Comparison of ENCODE assay signal across 15 cellular contexts in the genomic region with DNA sequence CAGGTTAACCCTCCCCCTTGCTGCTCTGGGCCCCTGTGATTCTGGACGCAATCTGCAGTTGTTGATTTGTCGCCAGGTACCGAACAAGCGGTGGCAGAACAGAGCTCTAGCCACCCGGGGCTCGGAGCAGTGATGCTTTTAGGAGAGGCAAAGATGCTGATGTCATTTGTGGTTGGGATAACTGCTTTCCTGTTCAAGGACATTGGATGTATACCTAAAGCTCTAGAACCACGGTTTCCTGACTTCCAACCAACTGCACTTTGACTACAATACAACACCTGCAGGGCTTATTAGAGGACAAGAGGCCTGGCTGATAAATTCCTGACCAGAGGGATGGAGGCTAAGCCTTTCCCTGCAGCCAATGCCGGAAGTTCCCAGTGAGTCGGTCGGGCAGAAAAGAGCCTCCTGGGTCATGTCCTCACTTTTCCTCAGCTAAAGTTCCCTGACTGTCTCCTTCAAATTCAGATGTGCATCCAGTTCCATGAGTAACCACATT. TPM values are rescaled to one million over a fixed set of nuclear protein-coding genes. Genes with fewer than 3 reads are reported as not detected.
A peak's percentile ranks its signal among the peaks of the same experiment; 100 is the strongest.
DNase-seq lines count a peak whose midpoint lies in the region; TF ChIP-seq lines count a peak whose summit lies in the region.
"Had no signal": no experiment of that assay in that cellular context is flagged by ENCODE, and none has a peak within 500 bp of the region (broad histone marks: within the 10 kb centered on the region; RNA-seq: fewer than 3 reads in every experiment).

No MANE protein-coding gene starts in this region.

- H3K27me3 ChIP-seq in iPS-15b (ENCODE audit: control insufficient read depth, insufficient read depth, low read length) (peaks cover 11% of the 10 kb centered on the region), tibial artery (no peaks in the 10 kb centered on the region)
- H3K27me3 ChIP-seq: ovary had no signal

- CTCF ChIA-PET in Calu3 (lab: Charles Lee) = no interaction called here

- no peaks in the 10 kb centered on the region for H3K4me1 Mint-ChIP-seq in Calu3 (ENCODE audit: low read depth, unreplicated experiment)

- no peak overlapping the region for H3K27ac Mint-ChIP-seq in Calu3 (ENCODE audit: unreplicated experiment)
- H3K27ac Mint-ChIP-seq: activated CD8-positive, alpha-beta memory T cell treated with anti-CD3 and anti-CD28 coated beads, Interleukin-2, amount 10 ng/mL, durations not matched to agents 7 days and 5 days; activated naive CD4-positive, alpha-beta T cell treated with anti-CD3 and anti-CD28 coated beads, Interleukin-2, amount 50 U/mL, for 72 hours had no signal

- DNase-seq in NCI-H510A treated with DMSO at 0.1 percent for 48 hours (lab: John Stamatoyannopoulos, UW) = peak; percentile 73
- DNase-seq in NCI-H510A (lab: John Stamatoyannopoulos, UW) = no peak
- DNase-seq in SHP77 treated with DMSO at 0.1 percent for 48 hours (lab: John Stamatoyannopoulos, UW) = peak; percentile 22
- DNase-seq in tibial artery = no peak
- no peak for DNase-seq in HPDE6-E6E7 (ENCODE audit: extremely low spot score)
- no peak for DNase-seq in Calu3
- no peak for DNase-seq in MV-4-11 (lab: John Stamatoyannopoulos, UW)
- DNase-seq: activated CD8-positive, alpha-beta memory T cell treated with anti-CD3 and anti-CD28 coated beads, Interleukin-2, amount 10 ng/mL, durations not matched to agents 7 days and 5 days; cerebellar nuclear complex; NCI-H1105 treated with DMSO at 0.1 percent for 48 hours; ovary; upper lobe of right lung had no signal

- no peak overlapping the region for H3K4me3 Mint-ChIP-seq in Calu3 (ENCODE audit: low read depth, unreplicated experiment)
- H3K4me3 Mint-ChIP-seq: activated CD8-positive, alpha-beta memory T cell treated with anti-CD3 and anti-CD28 coated beads, Interleukin-2, amount 10 ng/mL, durations not matched to agents 7 days and 5 days had no signal

- H3K27ac ChIP-seq in tibial artery = peak overlapping the region; percentile 23 to 54
- H3K27ac ChIP-seq: ovary, upper lobe of right lung, VCaP had no signal

- peaks cover 10% of the 10 kb centered on the region for H3K27me3 Mint-ChIP-seq in Calu3 (ENCODE audit: unreplicated experiment)

- H3K4me1 ChIP-seq in iPS-15b (ENCODE audit: control insufficient read depth, insufficient read depth, low read length) (peaks cover 20% of the 10 kb centered on the region), tibial artery (peaks cover 0 to 27% (median 16%) of the 10 kb centered on the region in 4 donors)
- H3K4me1 ChIP-seq: upper lobe of right lung had no signal

- TF ChIP-seq CTCF in tibial artery (IDR thresholded peaks at IDR 0.05) = no peak
- no peak for TF ChIP-seq CTCF in Calu3 (IDR thresholded peaks at IDR 0.05; ENCODE audit: unreplicated experiment)

- no peaks in the 10 kb centered on the region for H3K36me3 ChIP-seq in iPS-15b (ENCODE audit: control insufficient read depth, insufficient read depth, low read length)
- no peaks in the 10 kb centered on the region for H3K36me3 ChIP-seq in tibial artery
- H3K36me3 ChIP-seq: ovary, upper lobe of right lung had no signal

- H3K4me3 ChIP-seq in iPS-15b (ENCODE audit: low read depth, low read length) (peak overlapping the region; percentile 1), tibial artery (no peak overlapping the region)
- H3K4me3 ChIP-seq: ovary, upper lobe of right lung had no signal

- H3K9me3 Mint-ChIP-seq in Calu3 (ENCODE audit: low read depth, unreplicated experiment) = no peaks in the 10 kb centered on the region
- H3K9me3 Mint-ChIP-seq: activated naive CD4-positive, alpha-beta T cell treated with anti-CD3 and anti-CD28 coated beads, Interleukin-2, amount 50 U/mL, for 72 hours had no signal

- BruUV-seq in Calu3 (replicated peaks; lab: Mats Ljungman, UMichigan) = no TSS peak

- H3K36me3 Mint-ChIP-seq in Calu3 (ENCODE audit: insufficient read depth, unreplicated experiment) = no peaks in the 10 kb centered on the region
- H3K36me3 Mint-ChIP-seq: activated CD8-positive, alpha-beta memory T cell treated with anti-CD3 and anti-CD28 coated beads, Interleukin-2, amount 10 ng/mL, durations not matched to agents 7 days and 5 days had no signal

- no peak overlapping the region for H3K9ac ChIP-seq in iPS-15b (ENCODE audit: low read depth, low read length)

- H3K9me3 ChIP-seq in iPS-15b (ENCODE audit: control insufficient read depth, insufficient read depth, low read length) (no peaks in the 10 kb centered on the region), tibial artery (no peaks in the 10 kb centered on the region)
- H3K9me3 ChIP-seq: ovary, upper lobe of right lung had no signal

- intact Hi-C loops in tibial artery (cut with DNase I; ENCODE audit: low total_unique reads) = no loop called here
- intact Hi-C loops in Calu3 (cut with micrococcal nuclease; ENCODE audit: unreplicated experiment) = no loop called here

RNA-seq across cellular contexts. Expression of a gene that starts 6.5 kb away (rescaled TPM):
- 0.07 TPM in 1 of 2 replicates, not detected in the other for total RNA-seq in Calu3 (2022)

Comparison
In these comparisons a context has a peak if more than half of its experiments do, and no peak if none do; other contexts are left out.
1. DNase-seq: peak in NCI-H510A treated with DMSO at 0.1 percent for 48 hours (single experiment) and SHP77 treated with DMSO at 0.1 percent for 48 hours (single experiment); none in NCI-H510A (single experiment), tibial artery (0 of 2), HPDE6-E6E7 (single experiment), Calu3 (single experiment) and MV-4-11 (single experiment).